In genomic region chr16:4372578-4373355, GRCh38 we compare ENCODE assay signal across 8 cellular contexts. TPM values are rescaled to one million over a fixed set of nuclear protein-coding genes. Genes with fewer than 3 reads are reported as not detected.
DNase-seq lines count a peak whose midpoint lies in the region; ATAC-seq and TF ChIP-seq lines count a peak whose summit lies in the region.

No MANE protein-coding gene starts in this region.

- H3K4me2 ChIP-seq in mesenchymal stem cell (ENCODE audit: low read length, poor library complexity, severe bottlenecking): peak overlapping the region; percentile 61

- peak overlapping the region; percentile 94 for H2BK15ac ChIP-seq in mesenchymal stem cell (ENCODE audit: low read depth, poor library complexity, severe bottlenecking)

- H3K27me3 ChIP-seq in mesenchymal stem cell (ENCODE audit: control insufficient read depth in 1 of 2, insufficient read depth in 1 of 2, low read length in 2 of 2): no peaks in the 10 kb centered on the region

- peak overlapping the region; percentile 74 for H3K4me3 Mint-ChIP-seq in central memory CD8-positive, alpha-beta T cell

- H2BK120ac ChIP-seq in mesenchymal stem cell (ENCODE audit: low read depth, low read length): peak overlapping the region; percentile 78

- H3K9me3 Mint-ChIP-seq in central memory CD8-positive, alpha-beta T cell: no peaks in the 10 kb centered on the region

- no peak overlapping the region for H2AFZ ChIP-seq in mesenchymal stem cell (ENCODE audit: low read depth, low read length)

- H3K9ac ChIP-seq in mesenchymal stem cell (ENCODE audit: low read length): peak overlapping the region; percentile 97

- peak overlapping the region; percentile 80 to 100 for H3K4me3 ChIP-seq in mesenchymal stem cell (ENCODE audit: insufficient read depth in 1 of 2, low read depth in 1 of 2, low read length in 2 of 2)

- peaks cover 14% of the 10 kb centered on the region for H3K4me1 Mint-ChIP-seq in central memory CD8-positive, alpha-beta T cell

- peak overlapping the region in 1 of 2 experiments; percentile 36 for H3K23ac ChIP-seq in mesenchymal stem cell (ENCODE audit: low read length in 2 of 2)

- peaks cover 5% of the 10 kb centered on the region for H3K79me1 ChIP-seq in mesenchymal stem cell (replicated peaks; ENCODE audit: low read length, poor library complexity, severe bottlenecking)

- peaks cover 79% of the 10 kb centered on the region for H3K4me1 ChIP-seq in mesenchymal stem cell (ENCODE audit: control insufficient read depth, insufficient read depth, low read depth, low read length)

- H3K36me3 ChIP-seq in mesenchymal stem cell (ENCODE audit: control insufficient read depth in 1 of 2, insufficient read depth in 2 of 2, low read depth in 1 of 2, low read length in 2 of 2): peaks cover 5 to 21% of the 10 kb centered on the region in 2 experiments

- H3K4ac ChIP-seq in mesenchymal stem cell (ENCODE audit: low read depth in 1 of 2, low read length in 2 of 2): peak overlapping the region; percentile 76 to 80

- no peak for ATAC-seq in central memory CD8-positive, alpha-beta T cell (replicated peaks; ENCODE audit: extremely low read depth, poor library complexity, severe bottlenecking)
- ATAC-seq in omental fat pad (ENCODE audit: low FRiP score) (no peak), HG03139 (IDR thresholded peaks at IDR 0.05; ENCODE audit: unreplicated experiment) (no peak)

- no peak overlapping the region for H4K8ac ChIP-seq in mesenchymal stem cell (ENCODE audit: low read length)

- no peak for TF ChIP-seq CTCF in omental fat pad (IDR thresholded peaks at IDR 0.05)

- H3K27ac ChIP-seq in mesenchymal stem cell (ENCODE audit: low read length, poor library complexity, severe bottlenecking): peak overlapping the region; percentile 83

- peak overlapping the region; percentile 35 for H3K27ac Mint-ChIP-seq in central memory CD8-positive, alpha-beta T cell (ENCODE audit: low read depth)

- peak overlapping the region; percentile 42 to 93 for H2BK12ac ChIP-seq in mesenchymal stem cell (ENCODE audit: low read length in 2 of 2)

- no peak overlapping the region for H2BK5ac ChIP-seq in mesenchymal stem cell (ENCODE audit: low read depth, low read length, poor library complexity, severe bottlenecking)

- no peak overlapping the region for H2AK5ac ChIP-seq in mesenchymal stem cell (ENCODE audit: low read length, severe bottlenecking)

- no peaks in the 10 kb centered on the region for H3K9me3 ChIP-seq in mesenchymal stem cell (ENCODE audit: control insufficient read depth, low read length)

- no peaks in the 10 kb centered on the region for H3K27me3 Mint-ChIP-seq in central memory CD8-positive, alpha-beta T cell

- H3K14ac ChIP-seq in mesenchymal stem cell (ENCODE audit: low read length in 2 of 2): peak overlapping the region in 1 of 2 experiments; percentile 55

- peak; percentile 46 for DNase-seq in DMS53 treated with DMSO at 0.1 percent for 48 hours (lab: John Stamatoyannopoulos, UW; ENCODE audit: unreplicated experiment)
- DNase-seq in NCI-H226: peak; percentile 89
- no peak for DNase-seq in central memory CD8-positive, alpha-beta T cell (ENCODE audit: low spot score in 2 of 2)
- DNase-seq in mesenchymal stem cell: peak; percentile 87
- no peak for DNase-seq in 8988T
- DNase-seq in omental fat pad (ENCODE audit: low spot score): no peak
- no peak for DNase-seq in NOMO-1 treated with DMSO at 0.1 percent for 48 hours (lab: John Stamatoyannopoulos, UW; ENCODE audit: unreplicated experiment)

- H3K36me3 Mint-ChIP-seq in central memory CD8-positive, alpha-beta T cell (ENCODE audit: insufficient read depth): peaks cover 13% of the 10 kb centered on the region

- H4K91ac ChIP-seq in mesenchymal stem cell (ENCODE audit: low read length): peak overlapping the region; percentile 74

- peak overlapping the region; percentile 74 to 96 for H3K18ac ChIP-seq in mesenchymal stem cell (ENCODE audit: low read depth in 1 of 2, low read length in 2 of 2)

- 4% methylated on average over 7 of the region's 10 CpGs for WGBS in mesenchymal stem cell

RNA-seq across cellular contexts. Expression of gene VASN, which starts 1.1 kb away (rescaled TPM):
- polyA plus RNA-seq in mesenchymal stem cell (2013, experiment 1 of 2): 127 TPM
- 127 TPM for polyA plus RNA-seq in mesenchymal stem cell (2013, experiment 2 of 2)
- 10 to 100 TPM; 10.8 to 40.0 (median 25.8) TPM for total RNA-seq in omental fat pad

RNA-seq across cellular contexts. Expression of gene PAM16, which starts 21.6 kb away (rescaled TPM):
- 39.3 TPM for polyA plus RNA-seq in mesenchymal stem cell (2013, experiment 1 of 2)
- 43.3 TPM for polyA plus RNA-seq in mesenchymal stem cell (2013, experiment 2 of 2)
- total RNA-seq in omental fat pad: 10 to 100 TPM; 32.7 to 53.9 (median 41.8) TPM

RNA-seq across cellular contexts. Expression of gene CORO7, which starts 43.6 kb away (rescaled TPM):
- 25.5 TPM for polyA plus RNA-seq in mesenchymal stem cell (2013, experiment 1 of 2)
- 22.1 TPM for polyA plus RNA-seq in mesenchymal stem cell (2013, experiment 2 of 2)
- 10 to 100 TPM; 15.1 to 46.3 (median 27.5) TPM for total RNA-seq in omental fat pad

RNA-seq across cellular contexts. Expression of gene DNAJA3, which starts 52.9 kb away (rescaled TPM):
- 27.3 TPM for polyA plus RNA-seq in mesenchymal stem cell (2013, experiment 1 of 2)
- 27.3 TPM for polyA plus RNA-seq in mesenchymal stem cell (2013, experiment 2 of 2)
- total RNA-seq in omental fat pad: 10 to 100 TPM; 40.5 to 47.1 (median 42.3) TPM

RNA-seq across cellular contexts. Expression of gene GLIS2, which starts 56.9 kb away (rescaled TPM):
- polyA plus RNA-seq in mesenchymal stem cell (2013, experiment 1 of 2): 20.9 TPM
- polyA plus RNA-seq in mesenchymal stem cell (2013, experiment 2 of 2): 19.9 TPM
- total RNA-seq in omental fat pad: 1 to 10 TPM; 1.9 to 4.9 (median 3.0) TPM

Comparison
In these comparisons a context has a peak if more than half of its experiments do, and no peak if none do; other contexts are left out.
1. DNase-seq: peak in DMS53 treated with DMSO at 0.1 percent for 48 hours (single experiment), NCI-H226 (single experiment) and mesenchymal stem cell (single experiment); none in central memory CD8-positive, alpha-beta T cell (0 of 2), 8988T (single experiment), omental fat pad (single experiment) and NOMO-1 treated with DMSO at 0.1 percent for 48 hours (single experiment).